Comparison of ENCODE assay signal across 13 cellular contexts in the genomic region with DNA sequence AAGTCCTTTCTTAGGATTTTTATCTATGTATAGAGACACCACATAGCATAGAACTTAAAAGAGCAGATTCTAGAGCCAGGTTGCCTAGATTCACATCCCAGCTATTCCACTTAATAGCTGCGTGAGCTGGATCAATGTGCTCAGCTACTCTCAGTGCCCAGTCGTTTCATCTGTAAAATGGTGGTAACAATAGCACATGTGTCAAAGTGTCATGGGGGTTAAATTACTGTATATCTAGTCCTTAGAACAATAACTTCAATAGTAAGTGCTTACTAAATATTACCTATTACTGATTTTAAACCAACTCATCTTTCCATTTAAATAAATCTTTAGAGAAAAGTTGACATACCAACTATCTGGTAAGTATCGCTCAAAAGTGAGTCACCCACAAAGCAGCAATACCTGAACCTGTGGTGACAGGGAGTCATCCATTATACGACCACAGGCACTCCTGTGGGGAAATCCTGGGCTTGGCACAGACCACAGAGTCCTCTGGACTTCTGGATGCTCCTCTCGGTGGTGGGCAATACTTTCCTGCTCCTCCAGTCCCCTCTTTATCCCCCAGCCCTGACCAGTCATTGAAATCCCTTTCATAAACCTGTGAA.
DNase-seq lines count a peak whose midpoint lies in the region; ATAC-seq and TF ChIP-seq lines count a peak whose summit lies in the region.
"Had no signal": no experiment of that assay in that cellular context is flagged by ENCODE, and none has a peak within 500 bp of the region (broad histone marks: within the 10 kb centered on the region; RNA-seq: fewer than 3 reads in every experiment).

No MANE protein-coding gene starts in this region.

- WGBS in IMR-90 (ENCODE audit: extremely low coverage in 2 of 2, insufficient read length in 1 of 2), 2 experiments, result no CpG with 5 or more reads among the region's 5 CpGs
- 74% methylated on average over 5 of the region's 5 CpGs for WGBS in smooth muscle cell (ENCODE audit: low lambda C conversion rate)

- no peak overlapping the region for H4K8ac ChIP-seq in IMR-90 (ENCODE audit: low read depth in 2 of 2, low read length in 2 of 2)

- H2BK15ac ChIP-seq in IMR-90 (ENCODE audit: low read depth, low read length), result no peak overlapping the region

- H3K79me2 ChIP-seq in smooth muscle cell (ENCODE audit: low read depth), result no peaks in the 10 kb centered on the region

- H3K9me1 ChIP-seq in IMR-90 (ENCODE audit: insufficient read depth, low read length), result no peaks in the 10 kb centered on the region; the same call in 1 of the 2 replicates

- H3K4me2 ChIP-seq in IMR-90 (ENCODE audit: low read depth, low read length), result no peak overlapping the region
- H3K4me2 ChIP-seq in smooth muscle cell, result no peak overlapping the region

- CTCF ChIA-PET in IMR-90 (lab: Yijun Ruan, JAX), result interaction anchor here (0.6 kb wide), 1 partner anchor 14 kb away, joined by 4 read pairs; no protein-coding TSS in a partner anchor

- H2BK5ac ChIP-seq in IMR-90 (ENCODE audit: low read depth, low read length, poor library complexity, severe bottlenecking), result no peak overlapping the region

- no peak for TF ChIP-seq POLR2A in IMR-90 (IDR thresholded peaks at IDR 0.05; ENCODE audit: low read depth, low read length)

- no peak overlapping the region for H3K18ac ChIP-seq in IMR-90 (ENCODE audit: low read depth, low read length)

- no peaks in the 10 kb centered on the region for H3F3A ChIP-seq in smooth muscle cell (ENCODE audit: low read depth)

- no peak overlapping the region for H3K56ac ChIP-seq in IMR-90 (ENCODE audit: extremely low read depth, insufficient read depth, low read length)

- H3K23ac ChIP-seq in IMR-90 (ENCODE audit: low read depth, low read length), result no peak overlapping the region

- no peak overlapping the region for H2BK120ac ChIP-seq in IMR-90 (ENCODE audit: low read depth, low read length)

- no peaks in the 10 kb centered on the region for H3K9me3 ChIP-seq in IMR-90 (ENCODE audit: control insufficient read depth, insufficient read depth, low read length)
- no peaks in the 10 kb centered on the region for H3K9me3 ChIP-seq in smooth muscle cell (replicated peaks; ENCODE audit: low read depth)
- H3K9me3 ChIP-seq: prostate gland, tibial artery had no signal

- no peaks in the 10 kb centered on the region; a peak in 1 of 4 replicates for H3K79me1 ChIP-seq in IMR-90 (ENCODE audit: low read depth in 1 of 2, low read length in 2 of 2)

- dilution Hi-C loops in IMR-90 (cut with HindIII; ENCODE audit: low sequenced_read_pairs, unreplicated experiment), result no loop called here

- intact Hi-C loops in IMR-90 (cut with micrococcal nuclease), result no loop called here

- H2AK5ac ChIP-seq in IMR-90 (ENCODE audit: low read depth, low read length), result no peak overlapping the region

- H3K27me3 ChIP-seq in IMR-90 (ENCODE audit: control insufficient read depth, insufficient read depth, low read length), result no peaks in the 10 kb centered on the region
- H3K27me3 ChIP-seq in smooth muscle cell (ENCODE audit: low read depth), result no peaks in the 10 kb centered on the region
- H3K27me3 ChIP-seq: tibial artery had no signal

- H3K9ac ChIP-seq in IMR-90 (ENCODE audit: low read depth, low read length), result no peak overlapping the region
- H3K9ac ChIP-seq in smooth muscle cell (ENCODE audit: low read depth), result no peak overlapping the region

- in situ Hi-C loops in IMR-90 (cut with MboI; ENCODE audit: low sequenced_read_pairs) (no loop called here), astrocyte of the cerebellum (cut with HindIII; ENCODE audit: low sequenced_read_pairs) (no loop called here)

- H3K14ac ChIP-seq in IMR-90 (replicated peaks; ENCODE audit: low read depth, low read length), result no peak overlapping the region

- H3K4me3 ChIP-seq in IMR-90 (ENCODE audit: insufficient read depth, low read depth, low read length), result no peak overlapping the region
- H3K4me3 ChIP-seq in astrocyte of the cerebellum (ENCODE audit: low read depth, low read length), result no peak overlapping the region
- H3K4me3 ChIP-seq in smooth muscle cell, result no peak overlapping the region
- H3K4me3 ChIP-seq: prostate gland, tibial artery had no signal

- H2AFZ ChIP-seq in IMR-90 (replicated peaks; ENCODE audit: low read length, poor library complexity) (no peak overlapping the region), smooth muscle cell (ENCODE audit: low read depth) (no peak overlapping the region)

- ATAC-seq in IMR-90 (ENCODE audit: low read depth), result no peak

- peaks cover 2% of the 10 kb centered on the region; the same call in 1 of the 2 replicates for H3K4me1 ChIP-seq in IMR-90 (ENCODE audit: control insufficient read depth, insufficient read depth, low read length)
- no peaks in the 10 kb centered on the region for H3K4me1 ChIP-seq in smooth muscle cell (ENCODE audit: low read depth)
- H3K4me1 ChIP-seq: prostate gland, tibial artery had no signal

- no peak overlapping the region for H2AK9ac ChIP-seq in IMR-90 (replicated peaks; ENCODE audit: low read depth, low read length, poor library complexity)

- BruUV-seq in IMR-90 (replicated peaks; lab: Mats Ljungman, UMichigan), result no TSS peak

- no peak overlapping the region for H3K4ac ChIP-seq in IMR-90 (ENCODE audit: low read depth, low read length)

- H4K20me1 ChIP-seq in IMR-90 (ENCODE audit: insufficient read depth, low read length), result no peaks in the 10 kb centered on the region
- no peaks in the 10 kb centered on the region for H4K20me1 ChIP-seq in smooth muscle cell (ENCODE audit: low read depth)

- no peak overlapping the region for H3K27ac ChIP-seq in IMR-90 (ENCODE audit: insufficient read depth, low read length)
- H3K27ac ChIP-seq in smooth muscle cell (ENCODE audit: low read depth), result peak overlapping the region; percentile 25
- H3K27ac ChIP-seq: prostate gland, tibial artery had no signal

- no peaks in the 10 kb centered on the region for H3K36me3 ChIP-seq in IMR-90 (ENCODE audit: control insufficient read depth, insufficient read depth, low read length)
- H3K36me3 ChIP-seq in smooth muscle cell (ENCODE audit: low read depth), result no peaks in the 10 kb centered on the region
- H3K36me3 ChIP-seq: prostate gland, tibial artery had no signal

- DNase-seq in EL (peak; percentile 37), IMR-90 (peak; percentile 44), astrocyte of the cerebellum (ENCODE audit: low read depth) (peak; percentile 24), smooth muscle cell (lab: John Stamatoyannopoulos, UW; ENCODE audit: unreplicated experiment) (no peak), retina (no peak), SIG-M5 treated with dmso at 0.1 percent for 504 hours (lab: John Stamatoyannopoulos, UW; ENCODE audit: unreplicated experiment) (no peak), NCI-H1436 treated with DMSO at 0.1 percent for 48 hours (lab: John Stamatoyannopoulos, UW) (no peak)
- DNase-seq: activated CD4-positive, CD25-positive, alpha-beta regulatory T cell treated with anti-CD3 and anti-CD28 coated beads, Interleukin-2, amount 50 U/mL, for 72 hours; CD8-positive, alpha-beta memory T cell; NCI-H1694 treated with DMSO at 0.1 percent for 48 hours; NCI-H748 treated with DMSO at 0.1 percent for 48 hours; tibial artery had no signal

- TF ChIP-seq CTCF in IMR-90 (conservative IDR thresholded peaks at IDR 0.05; ENCODE audit: low read depth, low read length) (no peak), astrocyte of the cerebellum (IDR thresholded peaks at IDR 0.05; ENCODE audit: low read depth, low read length, missing control alignments) (no peak), smooth muscle cell (IDR thresholded peaks at IDR 0.05; ENCODE audit: borderline replicate concordance, insufficient read depth, poor library complexity, severe bottlenecking) (no peak)

- no peak for TF ChIP-seq RAD21 in IMR-90 (IDR thresholded peaks at IDR 0.05; ENCODE audit: low read length)

- no peak overlapping the region for H2BK20ac ChIP-seq in IMR-90 (ENCODE audit: low read depth, low read length)

- no peak overlapping the region for H4K5ac ChIP-seq in IMR-90 (ENCODE audit: low read depth, low read length)

- no peak overlapping the region for H4K91ac ChIP-seq in IMR-90 (ENCODE audit: insufficient read depth, low read depth, low read length)

- POLR2A ChIA-PET in IMR-90 (lab: Charles Lee; ENCODE audit: unreplicated experiment), result no interaction called here

TF ChIP-seq in IMR-90, 13 proteins besides CTCF, POLR2A, EP300 and RAD21:
- TF ChIP-seq SMC3 (IDR thresholded peaks at IDR 0.05; ENCODE audit: low read depth, low read length) (no peak), NFE2L2 (IDR thresholded peaks at IDR 0.05; ENCODE audit: low read depth, low read length) (no peak), MXI1 (IDR thresholded peaks at IDR 0.05; ENCODE audit: borderline replicate concordance, low read depth, low read length) (no peak), MAFK (IDR thresholded peaks at IDR 0.05; ENCODE audit: low read depth, low read length) (no peak), RFX5 (IDR thresholded peaks at IDR 0.05; ENCODE audit: low read depth, low read length) (no peak), CEBPB (IDR thresholded peaks at IDR 0.05; ENCODE audit: low read depth, low read length) (no peak), FOS (IDR thresholded peaks at IDR 0.05; ENCODE audit: low read depth, low read length) (no peak), BHLHE40 (IDR thresholded peaks at IDR 0.05; ENCODE audit: low read depth, low read length) (no peak), RCOR1 (IDR thresholded peaks at IDR 0.05; ENCODE audit: insufficient replicate concordance, low read length) (no peak), CHD1 (IDR thresholded peaks at IDR 0.05; ENCODE audit: low read depth, low read length) (no peak), MAZ (IDR thresholded peaks at IDR 0.05; ENCODE audit: borderline replicate concordance, low read depth, low read length) (no peak)
- TF ChIP-seq, protein P1, sequence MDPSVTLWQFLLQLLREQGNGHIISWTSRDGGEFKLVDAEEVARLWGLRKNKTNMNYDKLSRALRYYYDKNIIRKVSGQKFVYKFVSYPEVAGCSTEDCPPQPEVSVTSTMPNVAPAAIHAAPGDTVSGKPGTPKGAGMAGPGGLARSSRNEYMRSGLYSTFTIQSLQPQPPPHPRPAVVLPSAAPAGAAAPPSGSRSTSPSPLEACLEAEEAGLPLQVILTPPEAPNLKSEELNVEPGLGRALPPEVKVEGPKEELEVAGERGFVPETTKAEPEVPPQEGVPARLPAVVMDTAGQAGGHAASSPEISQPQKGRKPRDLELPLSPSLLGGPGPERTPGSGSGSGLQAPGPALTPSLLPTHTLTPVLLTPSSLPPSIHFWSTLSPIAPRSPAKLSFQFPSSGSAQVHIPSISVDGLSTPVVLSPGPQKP (IDR thresholded peaks at IDR 0.05; ENCODE audit: borderline replicate concordance, low read depth, low read length), result no peak
- TF ChIP-seq, protein P2, sequence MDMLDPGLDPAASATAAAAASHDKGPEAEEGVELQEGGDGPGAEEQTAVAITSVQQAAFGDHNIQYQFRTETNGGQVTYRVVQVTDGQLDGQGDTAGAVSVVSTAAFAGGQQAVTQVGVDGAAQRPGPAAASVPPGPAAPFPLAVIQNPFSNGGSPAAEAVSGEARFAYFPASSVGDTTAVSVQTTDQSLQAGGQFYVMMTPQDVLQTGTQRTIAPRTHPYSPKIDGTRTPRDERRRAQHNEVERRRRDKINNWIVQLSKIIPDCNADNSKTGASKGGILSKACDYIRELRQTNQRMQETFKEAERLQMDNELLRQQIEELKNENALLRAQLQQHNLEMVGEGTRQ (IDR thresholded peaks at IDR 0.05; ENCODE audit: low read depth, low read length), result no peak

Comparison
In these comparisons a context has a peak if more than half of its experiments do, and no peak if none do; other contexts are left out.
1. DNase-seq: peak in EL (single experiment), IMR-90 (single experiment) and astrocyte of the cerebellum (single experiment); none in smooth muscle cell (single experiment), retina (single experiment), SIG-M5 treated with dmso at 0.1 percent for 504 hours (single experiment) and NCI-H1436 treated with DMSO at 0.1 percent for 48 hours (single experiment).